In genomic region chr13:110912651-110913051, GRCh38 we compare ENCODE assay signal across 8 cellular contexts. TPM values are rescaled to one million over a fixed set of nuclear protein-coding genes. Genes with fewer than 3 reads are reported as not detected.
A peak's percentile ranks its signal among the peaks of the same experiment; 100 is the strongest.
DNase-seq lines count a peak whose midpoint lies in the region; ATAC-seq and TF ChIP-seq lines count a peak whose summit lies in the region.

No MANE protein-coding gene starts in this region.

- H3K9me2 ChIP-seq in MM.1S (replicated peaks; ENCODE audit: insufficient read depth, low read length) = no peaks in the 10 kb centered on the region

- H3K36me3 Mint-ChIP-seq in natural killer cell treated with Interleukin-12 subunit alpha and Interleukin-12 subunit beta and Interleukin-15 and Interleukin-18, amount 100 ng/mL, for 72 hours = peaks cover 12% of the 10 kb centered on the region

- peak overlapping the region; percentile 91 for H3K4me3 Mint-ChIP-seq in natural killer cell treated with Interleukin-12 subunit alpha and Interleukin-12 subunit beta and Interleukin-15 and Interleukin-18, amount 100 ng/mL, for 72 hours

- H2AFZ ChIP-seq in MM.1S (ENCODE audit: low read length) = no peak overlapping the region

- peak overlapping the region; percentile 98 for H3K9ac ChIP-seq in MM.1S (ENCODE audit: low read length)
- H3K9ac ChIP-seq in colonic mucosa (ENCODE audit: low read depth in 2 of 2, low read length in 2 of 2) = peak overlapping the region; percentile 97 to 99

- H3K27me3 ChIP-seq in MM.1S (replicated peaks; ENCODE audit: insufficient read depth, low read length) = no peaks in the 10 kb centered on the region
- H3K27me3 ChIP-seq in colonic mucosa = no peaks in the 10 kb centered on the region

- no peaks in the 10 kb centered on the region for H3K27me3 Mint-ChIP-seq in natural killer cell treated with Interleukin-12 subunit alpha and Interleukin-12 subunit beta and Interleukin-15 and Interleukin-18, amount 100 ng/mL, for 72 hours

- H3K27ac ChIP-seq in MM.1S (ENCODE audit: low read length) (peak overlapping the region; percentile 97), colonic mucosa (peak overlapping the region; percentile 100)

- H3K36me3 ChIP-seq in MM.1S (replicated peaks; ENCODE audit: insufficient read depth, low read length) = peaks cover 23% of the 10 kb centered on the region; the same call in 1 of the 2 replicates
- no peaks in the 10 kb centered on the region for H3K36me3 ChIP-seq in colonic mucosa

- TF ChIP-seq CTCF in MM.1S (IDR thresholded peaks at IDR 0.05; ENCODE audit: low read length) = no peak
- no peak for TF ChIP-seq CTCF in colonic mucosa (IDR thresholded peaks at IDR 0.05)

- H4K20me1 ChIP-seq in MM.1S (ENCODE audit: insufficient read depth, low read length) = peaks cover 21% of the 10 kb centered on the region

- DNase-seq in EH (ENCODE audit: low read depth) (peak; percentile 68), MM.1S (peak; percentile 53), colonic mucosa (no peak), D341Med (ENCODE audit: low spot score) (no peak), LoVo (ENCODE audit: low spot score) (no peak), NCI-H1436 (lab: John Stamatoyannopoulos, UW) (no peak)
- DNase-seq in natural killer cell treated with Interleukin-12 subunit alpha and Interleukin-12 subunit beta and Interleukin-15 and Interleukin-18, amount 100 ng/mL, for 72 hours (ENCODE audit: low spot score) = no peak

- H3K4me1 ChIP-seq in MM.1S (ENCODE audit: low read length) (peaks cover 47% of the 10 kb centered on the region), colonic mucosa (peaks cover 8% of the 10 kb centered on the region)

- peak overlapping the region; percentile 83 for H3K4me2 ChIP-seq in MM.1S (ENCODE audit: low read depth, low read length)

- H3K4me1 Mint-ChIP-seq in natural killer cell treated with Interleukin-12 subunit alpha and Interleukin-12 subunit beta and Interleukin-15 and Interleukin-18, amount 100 ng/mL, for 72 hours (ENCODE audit: low read depth in 2 of 2) = peaks cover 45 to 60% of the 10 kb centered on the region in 2 donors

- H3K27ac Mint-ChIP-seq in natural killer cell treated with Interleukin-12 subunit alpha and Interleukin-12 subunit beta and Interleukin-15 and Interleukin-18, amount 100 ng/mL, for 72 hours = peak overlapping the region; percentile 91 to 95

- no peak for ATAC-seq in natural killer cell treated with Interleukin-12 subunit alpha and Interleukin-12 subunit beta and Interleukin-15 and Interleukin-18, amount 100 ng/mL, for 72 hours
- no peak for ATAC-seq in HG03175 (IDR thresholded peaks at IDR 0.05; ENCODE audit: unreplicated experiment)

- H3K9me3 ChIP-seq in MM.1S (replicated peaks; ENCODE audit: insufficient read depth, low read length) (no peaks in the 10 kb centered on the region), colonic mucosa (no peaks in the 10 kb centered on the region)

- peaks cover 33% of the 10 kb centered on the region for H3F3A ChIP-seq in MM.1S (ENCODE audit: insufficient read depth, low read length)

- peak overlapping the region; percentile 99 for H3K4me3 ChIP-seq in MM.1S (ENCODE audit: low read length)
- peak overlapping the region; percentile 93 for H3K4me3 ChIP-seq in colonic mucosa

- H3K9me3 Mint-ChIP-seq in natural killer cell treated with Interleukin-12 subunit alpha and Interleukin-12 subunit beta and Interleukin-15 and Interleukin-18, amount 100 ng/mL, for 72 hours = no peaks in the 10 kb centered on the region

- peaks cover 70% of the 10 kb centered on the region for H3K79me2 ChIP-seq in MM.1S (ENCODE audit: low read length)

- intact Hi-C loops in colonic mucosa (cut with DNase I) = no loop called here

RNA-seq across cellular contexts. Expression of gene ANKRD10, which starts 2.2 kb away (rescaled TPM):
- 100 to 1,000 TPM in 1 of 2 donors, 10 to 100 TPM in 1; 94.9 to 123 TPM for total RNA-seq in colonic mucosa
- 100 to 1,000 TPM in 1 of 2 donors, 10 to 100 TPM in 1; 95.5 to 137 TPM for total RNA-seq in natural killer cell treated with Interleukin-12 subunit alpha and Interleukin-12 subunit beta and Interleukin-15 and Interleukin-18, amount 100 ng/mL, for 72 hours

Comparison
In these comparisons a context has a peak if more than half of its experiments do, and no peak if none do; other contexts are left out.
1. DNase-seq: peak in EH (single experiment) and MM.1S (single experiment); none in colonic mucosa (single experiment), natural killer cell treated with Interleukin-12 subunit alpha and Interleukin-12 subunit beta and Interleukin-15 and Interleukin-18, amount 100 ng/mL, for 72 hours (single experiment), D341Med (single experiment), LoVo (single experiment) and NCI-H1436 (single experiment).